ENCODE assay signal across 26 cellular contexts in genomic region chr2:185128331-185128730, GRCh38.
"Had no signal": no experiment of that assay in that cellular context is flagged by ENCODE, and none has a peak within 500 bp of the region (broad histone marks: within the 10 kb centered on the region; RNA-seq: fewer than 3 reads in every experiment).

No MANE protein-coding gene starts in this region.

- DNase-seq: activated B cell treated with CpG ODN at 0.5 μM for 24 hours; activated CD4-positive, alpha-beta memory T cell treated with anti-CD3 and anti-CD28 coated beads for 36 hours; activated CD4-positive, alpha-beta T cell treated with anti-CD3 and anti-CD28 coated beads for 4 hours; activated naive CD4-positive, alpha-beta T cell treated with Interleukin-2 at 50 U/mL for 16 hours; activated naive CD8-positive, alpha-beta T cell treated with anti-CD3 and anti-CD28 coated beads, Interleukin-2, amount 10 ng/mL, durations not matched to agents 7 days and 5 days; activated T-cell treated with anti-CD3 and anti-CD28 coated beads, Interleukin-2, amount 50 U/mL, for 48 hours; amniotic stem cell; effector memory CD4-positive, alpha-beta T cell; glutamatergic neuron; immature natural killer cell; lower lobe of right lung; naive thymus-derived CD4-positive, alpha-beta T cell; retina; sigmoid colon; spleen; stimulated activated CD4-positive, alpha-beta T cell treated with anti-CD3 and anti-CD28 coated beads, Interleukin-4, amount 100 ng/mL, for 4 hours; stimulated activated naive CD8-positive, alpha-beta T cell treated with anti-CD3 and anti-CD28 coated beads, Interleukin-15, amount 100 ng/mL, for 72 hours; T-helper 9 cell; tibial artery had no signal

- H3K9me3 ChIP-seq: lower lobe of right lung, sigmoid colon had no signal

- H3K27me3 ChIP-seq: breast epithelium, hepatocyte, sigmoid colon, spleen, tibial artery had no signal

- FAIRE-seq: colon, endothelial cell of umbilical vein, frontal cortex had no signal

- H3K27ac ChIP-seq: breast epithelium, hepatocyte, lower lobe of right lung, sigmoid colon, spleen, tibial artery had no signal

- H3K4me3 ChIP-seq: breast epithelium, hepatocyte, lower lobe of right lung, sigmoid colon, spleen, tibial artery had no signal

- H3K36me3 ChIP-seq: breast epithelium, lower lobe of right lung, sigmoid colon, spleen, tibial artery had no signal

- ATAC-seq: esophagus mucosa; left lobe of liver; lower lobe of right lung; naive thymus-derived CD4-positive, alpha-beta T cell; stimulated activated naive CD8-positive, alpha-beta T cell treated with anti-CD3 and anti-CD28 coated beads, Interleukin-15, amount 100 ng/mL, for 72 hours had no signal

- H3K4me1 ChIP-seq: breast epithelium, lower lobe of right lung, sigmoid colon, spleen, tibial artery had no signal
